Comparison of ENCODE assay signal across 21 cellular contexts in the genomic region with DNA sequence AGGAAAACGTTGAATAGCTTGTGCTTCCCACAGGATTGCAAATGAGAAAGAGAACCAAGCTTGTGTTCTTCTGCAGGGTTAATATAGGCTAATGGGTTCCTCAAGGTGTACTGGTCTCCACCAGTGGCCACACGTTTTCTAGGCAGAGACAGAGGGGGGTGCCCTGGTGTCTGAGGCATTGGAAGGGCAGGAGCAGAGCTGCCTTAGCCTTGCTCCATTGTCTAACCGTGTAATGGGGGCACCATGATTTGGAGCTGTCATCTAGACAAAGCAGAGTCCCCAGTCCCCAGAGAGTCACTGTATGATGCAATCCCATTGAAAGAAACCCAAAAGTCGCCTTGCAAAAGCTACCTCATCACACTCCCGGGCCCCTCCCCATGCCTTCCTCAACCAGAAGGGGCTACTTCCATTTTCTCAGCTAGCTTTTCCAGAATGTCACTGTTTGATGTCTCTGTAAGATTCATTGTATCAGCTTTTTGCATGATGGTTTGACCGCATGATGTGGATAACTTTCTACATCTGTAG.
"Had no signal": no experiment of that assay in that cellular context is flagged by ENCODE, and none has a peak within 500 bp of the region (broad histone marks: within the 10 kb centered on the region; RNA-seq: fewer than 3 reads in every experiment).

No MANE protein-coding gene starts in this region.

- ATAC-seq: heart right ventricle; left lobe of liver; mucosa of descending colon; naive thymus-derived CD8-positive, alpha-beta T cell; sciatic nerve had no signal

- H3K27ac Mint-ChIP-seq: endodermal cell; naive thymus-derived CD8-positive, alpha-beta T cell had no signal

- H3K36me3 Mint-ChIP-seq: naive thymus-derived CD8-positive, alpha-beta T cell had no signal

- H3K36me3 ChIP-seq: heart right ventricle, spleen, stomach, thoracic aorta, transverse colon had no signal

- H3K4me3 Mint-ChIP-seq: endodermal cell; naive thymus-derived CD8-positive, alpha-beta T cell had no signal

- DNase-seq: effector CD4-positive, alpha-beta T cell; endodermal cell; foreskin melanocyte; heart right ventricle; hypothalamus; mammary epithelial cell; mucosa of descending colon; naive thymus-derived CD8-positive, alpha-beta T cell; posterior cingulate gyrus; spleen; stimulated activated CD4-positive, alpha-beta T cell treated with anti-CD3 and anti-CD28 coated beads, Interleukin-15, amount 100 ng/mL, for 24 hours; stimulated activated CD4-positive, alpha-beta T cell treated with anti-CD3 and anti-CD28 coated beads, Interleukin-1b, Interleukin-23, amount 100 ng/mL, for 48 hours; stimulated activated CD4-positive, alpha-beta T cell treated with anti-CD3 and anti-CD28 coated beads, Interleukin-4, amount 100 ng/mL, for 24 hours; stimulated activated naive CD4-positive, alpha-beta T cell; stomach; substantia nigra; transverse colon had no signal

- H3K27ac ChIP-seq: coronary artery, heart right ventricle, spleen, stomach, thoracic aorta, transverse colon had no signal

- H3K4me1 ChIP-seq: heart right ventricle, spleen, stomach, transverse colon had no signal

- H3K4me3 ChIP-seq: coronary artery, heart right ventricle, mucosa of descending colon, spleen, stomach, thoracic aorta, transverse colon had no signal

- H3K27me3 ChIP-seq: stomach, transverse colon had no signal

- H3K4me1 Mint-ChIP-seq: naive thymus-derived CD8-positive, alpha-beta T cell had no signal

- H3K9me3 ChIP-seq: heart right ventricle, mucosa of descending colon, stomach, thoracic aorta, transverse colon had no signal
